ENCODE assay signal across 9 cellular contexts in the genomic region with DNA sequence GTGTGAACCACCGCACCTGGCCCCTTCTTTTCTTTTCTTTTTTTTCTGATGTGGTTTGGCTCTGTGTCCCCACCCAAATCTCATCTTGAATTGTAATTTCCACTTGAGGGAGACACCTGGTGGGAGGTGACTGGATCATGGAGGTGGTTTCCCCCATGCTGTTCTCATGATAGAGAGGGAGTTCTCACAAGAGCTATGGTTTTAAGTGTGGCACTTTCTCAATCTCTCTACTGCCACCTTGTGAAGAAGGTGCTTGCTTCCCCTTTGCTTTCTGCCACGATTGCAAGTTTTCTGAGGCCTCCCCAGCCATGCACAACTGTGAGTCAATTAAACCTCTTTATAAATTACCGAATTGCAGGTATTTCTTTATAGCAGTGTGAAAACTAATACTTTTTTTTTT. TPM values are rescaled to one million over a fixed set of nuclear protein-coding genes. Genes with fewer than 3 reads are reported as not detected.
DNase-seq lines count a peak whose midpoint lies in the region; ATAC-seq, FAIRE-seq and TF ChIP-seq lines count a peak whose summit lies in the region.
"Had no signal": no experiment of that assay in that cellular context is flagged by ENCODE, and none has a peak within 500 bp of the region (broad histone marks: within the 10 kb centered on the region; RNA-seq: fewer than 3 reads in every experiment).

No MANE protein-coding gene starts in this region.

- no peaks in the 10 kb centered on the region for H3K79me1 ChIP-seq in H1 (ENCODE audit: low read depth, low read length)

- no peak overlapping the region for H4K91ac ChIP-seq in H1 (replicated peaks; ENCODE audit: insufficient read length, low read length)

- peak; percentile 53 for TF ChIP-seq CTCF in 22Rv1 (IDR thresholded peaks at IDR 0.05)
- peak; percentile 49 for TF ChIP-seq CTCF in GM12864 (IDR thresholded peaks at IDR 0.05; ENCODE audit: low read depth, low read length, missing control alignments)
- peak; percentile 45 for TF ChIP-seq CTCF in OCI-LY3 (IDR thresholded peaks at IDR 0.05; ENCODE audit: low read depth, low read length)
- peak; percentile 12 to 56 (median 46); a peak in 3 of 4 replicates for TF ChIP-seq CTCF in H1 (IDR thresholded peaks at IDR 0.05; ENCODE audit: control extremely low read depth in 1 of 3, insufficient read depth in 1 of 3, low read depth in 1 of 3, low read length in 3 of 3)
- TF ChIP-seq CTCF in coronary artery (IDR thresholded peaks at IDR 0.05) = no peak
- no peak for TF ChIP-seq CTCF in uterus (IDR thresholded peaks at IDR 0.05)

- H3K27ac ChIP-seq in 22Rv1 = no peak overlapping the region
- H3K27ac ChIP-seq in OCI-LY3 (ENCODE audit: low read length) = no peak overlapping the region
- H3K27ac ChIP-seq in H1 (ENCODE audit: low read depth, low read length) = no peak overlapping the region
- H3K27ac ChIP-seq in coronary artery = no peak overlapping the region
- no peak overlapping the region for H3K27ac ChIP-seq in uterus

- peaks cover 4% of the 10 kb centered on the region; the same call in 1 of the 2 replicates for H3K23me2 ChIP-seq in H1 (ENCODE audit: low read depth, low read length)

- no peak overlapping the region for H2BK20ac ChIP-seq in H1 (ENCODE audit: low read length)

- peak; percentile 45 to 51 for TF ChIP-seq RAD21 in H1 (IDR thresholded peaks at IDR 0.05 in 1 of 2, conservative IDR thresholded peaks at IDR 0.05 in 1 of 2; ENCODE audit: low read depth in 2 of 2, low read length in 2 of 2)

- H2BK5ac ChIP-seq in H1 (ENCODE audit: low read depth, low read length) = no peak overlapping the region

- H3K4me1 ChIP-seq in OCI-LY3 (ENCODE audit: low read length) = peaks cover 14% of the 10 kb centered on the region
- H3K4me1 ChIP-seq in H1 (replicated peaks in 1 of 4; ENCODE audit: control insufficient read depth in 3 of 4, insufficient read depth in 4 of 4, low read length in 3 of 4) = peaks cover 3 to 10% (median 5%) of the 10 kb centered on the region in 4 experiments; a peak in 6 of 7 replicates
- no peaks in the 10 kb centered on the region for H3K4me1 ChIP-seq in uterus

- H3K23ac ChIP-seq in H1 (ENCODE audit: insufficient read length) = no peak overlapping the region

- H4K5ac ChIP-seq in H1 (ENCODE audit: insufficient read length, low read depth, low read length) = no peak overlapping the region

- CTCF ChIA-PET in H1 (lab: Charles Lee; ENCODE audit: partially characterized antibody) = interaction anchor here (0.6 to 5.8 kb wide), 17 partner anchors 10 to 1881 kb away, joined by 3 to 40 read pairs (median 4); partner anchors contain the start of gene PES1

- H3K79me2 ChIP-seq in OCI-LY3 (ENCODE audit: low read length) (no peaks in the 10 kb centered on the region), H1 (ENCODE audit: control insufficient read depth in 1 of 2, insufficient read depth in 2 of 2, low read length in 2 of 2) (no peaks in the 10 kb centered on the region)

- no peak overlapping the region for H2AK5ac ChIP-seq in H1 (ENCODE audit: low read depth, low read length)

- H3K9ac ChIP-seq in OCI-LY3 (ENCODE audit: low read length) (no peak overlapping the region), H1 (replicated peaks in 1 of 4; ENCODE audit: extremely low read depth in 1 of 4, low read depth in 3 of 4, low read length in 3 of 4) (no peak overlapping the region)

- TF ChIP-seq POLR2A in H1 (IDR thresholded peaks at IDR 0.05; ENCODE audit: control extremely low read depth in 1 of 2, low read depth in 2 of 2, low read length in 2 of 2) (no peak), uterus (IDR thresholded peaks at IDR 0.05) (no peak)

- H3K4me3 ChIP-seq in GM12864 (ENCODE audit: low read depth, low read length) (no peak overlapping the region), OCI-LY3 (ENCODE audit: low read length) (no peak overlapping the region), H1 (ENCODE audit: extremely low read depth in 1 of 4, insufficient read depth in 2 of 4, low read depth in 3 of 4, low read length in 4 of 4) (no peak overlapping the region), coronary artery (no peak overlapping the region), uterus (no peak overlapping the region)

- ATAC-seq in HG03354 (IDR thresholded peaks at IDR 0.05; ENCODE audit: poor library complexity, severe bottlenecking, unreplicated experiment) = no peak

- H4K20me1 ChIP-seq in OCI-LY3 (ENCODE audit: insufficient read depth, low read length) = no peaks in the 10 kb centered on the region
- H4K20me1 ChIP-seq in H1 (replicated peaks in 1 of 2; ENCODE audit: control insufficient read depth in 1 of 2, insufficient read depth in 2 of 2, low read length in 2 of 2) = peaks cover 0 to 2% of the 10 kb centered on the region in 2 experiments

- WGBS in H1 (ENCODE audit: extremely low coverage in 1 of 2, insufficient coverage in 1 of 2, insufficient read length in 1 of 2, insufficient replicate concordance in 2 of 2, low coverage in 1 of 2, low lambda C conversion rate in 2 of 2, missing lambda C conversion rate in 1 of 2), 2 experiments = 63% methylated on average over 3 of the region's 3 CpGs; no CpG with 5 or more reads in 1 of the 2 experiments

- no peak overlapping the region for H2BK12ac ChIP-seq in H1 (ENCODE audit: low read depth, low read length)

- no peak overlapping the region for H3K56ac ChIP-seq in H1 (replicated peaks; ENCODE audit: insufficient read length, low read depth, low read length)

- intact Hi-C loops in uterus (cut with DNase I; ENCODE audit: low total_unique reads) = no loop called here

- TF ChIP-seq EP300 in H1 (IDR thresholded peaks at IDR 0.05; ENCODE audit: borderline replicate concordance in 1 of 2, low read depth in 2 of 2, low read length in 2 of 2) = no peak

- DNase-seq in GM12864 (ENCODE audit: low read depth) (no peak), H1 (ENCODE audit: low read depth in 1 of 2, low spot score in 2 of 2) (no peak), coronary artery (ENCODE audit: low spot score) (no peak), uterus (no peak), NCI-H187 (lab: John Stamatoyannopoulos, UW) (no peak)

- H3K36me3 ChIP-seq in OCI-LY3 (replicated peaks; ENCODE audit: low read depth, low read length) (no peaks in the 10 kb centered on the region), H1 (ENCODE audit: control insufficient read depth in 2 of 4, insufficient read depth in 4 of 4, low read length in 3 of 4) (no peaks in the 10 kb centered on the region), uterus (no peaks in the 10 kb centered on the region)

- no peak overlapping the region for H2AFZ ChIP-seq in OCI-LY3 (ENCODE audit: low read depth, low read length)
- no peak overlapping the region for H2AFZ ChIP-seq in H1 (ENCODE audit: low read length)

- no peak overlapping the region for H3K18ac ChIP-seq in H1 (ENCODE audit: extremely low read depth, low read length)

- H3K4ac ChIP-seq in H1 (replicated peaks; ENCODE audit: insufficient read length, low read depth, low read length) = no peak overlapping the region

- POLR2A ChIA-PET in H1 (lab: Charles Lee; ENCODE audit: partially characterized antibody) = interaction anchor here (3.6 kb wide), 1 partner anchor 12 kb away, joined by 16 read pairs; the partner anchor contains the start of gene PES1

- H3K14ac ChIP-seq in H1 (ENCODE audit: insufficient read length) = no peak overlapping the region

- H3K9me3 ChIP-seq in OCI-LY3 (ENCODE audit: insufficient read depth, low read length) = no peaks in the 10 kb centered on the region
- no peaks in the 10 kb centered on the region for H3K9me3 ChIP-seq in H1 (ENCODE audit: insufficient read depth in 2 of 2, low read depth in 1 of 2, low read length in 1 of 2)
- no peaks in the 10 kb centered on the region for H3K9me3 ChIP-seq in uterus

- no peak overlapping the region for H2BK15ac ChIP-seq in H1 (ENCODE audit: low read length)

- H3K27me3 ChIP-seq in OCI-LY3 (ENCODE audit: low read depth, low read length) (no peaks in the 10 kb centered on the region), H1 (replicated peaks in 1 of 4; ENCODE audit: control insufficient read depth in 3 of 4, extremely low read depth in 1 of 4, insufficient read depth in 3 of 4, low read length in 3 of 4) (no peaks in the 10 kb centered on the region), uterus (no peaks in the 10 kb centered on the region)

- no peak overlapping the region for H3K4me2 ChIP-seq in OCI-LY3 (ENCODE audit: low read length)
- H3K4me2 ChIP-seq in H1 (ENCODE audit: insufficient read depth in 1 of 2, low read depth in 2 of 2, low read length in 2 of 2) = no peak overlapping the region

- peak; percentile 42 for FAIRE-seq in H1 (lab: Jason Lieb, UNC)

- H2BK120ac ChIP-seq in H1 (replicated peaks; ENCODE audit: low read depth, low read length) = no peak overlapping the region

- H4K8ac ChIP-seq in H1 (ENCODE audit: extremely low read depth, insufficient read depth, low read length) = no peak overlapping the region

RNA-seq across cellular contexts. Expression of gene TCN2, which starts 4.9 kb away (rescaled TPM):
- 30.0 and 36.2 TPM in 2 replicates for total RNA-seq in H1 (2021; fragmentation: NEBNext Ultra II Directional; extraction: Animal tissue kit (Norgen Biotek cat#: 25700))
- 87.8 and 91.7 TPM in 2 replicates for polyA plus RNA-seq in H1 (2011; rRNA removed)
- polyA plus RNA-seq in H1 (2011; cell fraction: cytosol; rRNA removed) = 59.1 TPM
- 77.5 TPM for polyA plus RNA-seq in H1 (2011; cell fraction: nucleus; rRNA removed)
- 38.9 to 58.8 TPM (median 53.7 TPM) in 4 replicates for polyA plus RNA-seq in H1 (2012, experiment 1 of 2)
- 67.8 TPM for polyA plus RNA-seq in H1 (2012, experiment 2 of 2)
- 56.8 TPM for polyA plus RNA-seq in H1 (2013, experiment 1 of 2)
- polyA plus RNA-seq in H1 (2013, experiment 2 of 2) = 56.9 TPM
- 73.8 and 106 TPM in 2 replicates for polyA minus RNA-seq in H1 (2011; rRNA and poly(A)+ RNA removed)
- 33.8 TPM for polyA minus RNA-seq in H1 (2011; cell fraction: cytosol; rRNA and poly(A)+ RNA removed)
- 46.5 TPM for polyA minus RNA-seq in H1 (2011; cell fraction: nucleus; rRNA and poly(A)+ RNA removed)
- total RNA-seq in uterus = 10 to 100 TPM; 21.8 to 44.5 (median 30.3) TPM

RNA-seq across cellular contexts. Expression of gene PES1, which starts 10.3 kb away (rescaled TPM):
- total RNA-seq in H1 (2021; fragmentation: NEBNext Ultra II Directional; extraction: Animal tissue kit (Norgen Biotek cat#: 25700)) = 121 and 133 TPM in 2 replicates
- 191 and 247 TPM in 2 replicates for polyA plus RNA-seq in H1 (2011; rRNA removed)
- 147 TPM for polyA plus RNA-seq in H1 (2011; cell fraction: cytosol; rRNA removed)
- polyA plus RNA-seq in H1 (2011; cell fraction: nucleus; rRNA removed) = 202 TPM
- polyA plus RNA-seq in H1 (2012, experiment 1 of 2) = 90.7 to 127 TPM (median 115 TPM) in 4 replicates
- 136 TPM for polyA plus RNA-seq in H1 (2012, experiment 2 of 2)
- polyA plus RNA-seq in H1 (2013, experiment 1 of 2) = 73.6 TPM
- 74.6 TPM for polyA plus RNA-seq in H1 (2013, experiment 2 of 2)
- polyA minus RNA-seq in H1 (2011; rRNA and poly(A)+ RNA removed) = 186 and 236 TPM in 2 replicates
- polyA minus RNA-seq in H1 (2011; cell fraction: cytosol; rRNA and poly(A)+ RNA removed) = 73.2 TPM
- 84.9 TPM for polyA minus RNA-seq in H1 (2011; cell fraction: nucleus; rRNA and poly(A)+ RNA removed)
- total RNA-seq in uterus = 10 to 100 TPM; 13.5 to 67.5 (median 44.9) TPM

RNA-seq across cellular contexts. Expression of gene GAL3ST1, which starts 27.6 kb away (rescaled TPM):
- total RNA-seq in H1 (2021; fragmentation: NEBNext Ultra II Directional; extraction: Animal tissue kit (Norgen Biotek cat#: 25700)) = 10.5 and 11.0 TPM in 2 replicates
- polyA plus RNA-seq in H1 (2011; rRNA removed) = 32.1 and 32.5 TPM in 2 replicates
- polyA plus RNA-seq in H1 (2011; cell fraction: cytosol; rRNA removed) = 18.0 TPM
- polyA plus RNA-seq in H1 (2011; cell fraction: nucleus; rRNA removed) = 16.6 TPM
- 5.1 to 12.0 TPM (median 10.9 TPM) in 4 replicates for polyA plus RNA-seq in H1 (2012, experiment 1 of 2)
- polyA plus RNA-seq in H1 (2012, experiment 2 of 2) = 12.7 TPM
- 29.0 TPM for polyA plus RNA-seq in H1 (2013, experiment 1 of 2)
- polyA plus RNA-seq in H1 (2013, experiment 2 of 2) = 31.8 TPM
- 4.3 and 5.1 TPM in 2 replicates for polyA minus RNA-seq in H1 (2011; rRNA and poly(A)+ RNA removed)
- polyA minus RNA-seq in H1 (2011; cell fraction: cytosol; rRNA and poly(A)+ RNA removed) = 11.2 TPM
- 5.4 TPM for polyA minus RNA-seq in H1 (2011; cell fraction: nucleus; rRNA and poly(A)+ RNA removed)
- total RNA-seq in uterus = 1 to 10 TPM in 2 of 4 donors, under 1 TPM in 1, not detected in 1; 0.26 to 6.6 (median 1.2) TPM
- total RNA-seq: T-helper 2 cell treated with Interferon-gamma antibody and Interleukin-4, amounts not matched to agents 100 ng/mL and 5 ng/mL, for 36 hours had no signal

RNA-seq across cellular contexts. Expression of gene SLC35E4, which starts 33.5 kb away (rescaled TPM):
- total RNA-seq in H1 (2021; fragmentation: NEBNext Ultra II Directional; extraction: Animal tissue kit (Norgen Biotek cat#: 25700)) = 5.1 TPM in 2 replicates
- 5.6 and 7.8 TPM in 2 replicates for polyA plus RNA-seq in H1 (2011; rRNA removed)
- polyA plus RNA-seq in H1 (2011; cell fraction: cytosol; rRNA removed) = 4.9 TPM
- polyA plus RNA-seq in H1 (2011; cell fraction: nucleus; rRNA removed) = 5.3 TPM
- 3.1 to 5.1 TPM (median 3.9 TPM) in 4 replicates for polyA plus RNA-seq in H1 (2012, experiment 1 of 2)
- polyA plus RNA-seq in H1 (2012, experiment 2 of 2) = 5.2 TPM
- polyA plus RNA-seq in H1 (2013, experiment 1 of 2) = 6.0 TPM
- polyA plus RNA-seq in H1 (2013, experiment 2 of 2) = 6.0 TPM
- 2.8 and 3.0 TPM in 2 replicates for polyA minus RNA-seq in H1 (2011; rRNA and poly(A)+ RNA removed)
- polyA minus RNA-seq in H1 (2011; cell fraction: cytosol; rRNA and poly(A)+ RNA removed) = 4.3 TPM
- polyA minus RNA-seq in H1 (2011; cell fraction: nucleus; rRNA and poly(A)+ RNA removed) = 5.8 TPM
- 10 to 100 TPM in 1 of 4 donors, 1 to 10 TPM in 1, under 1 TPM in 2; 0.29 to 11.7 (median 3.0) TPM for total RNA-seq in uterus

RNA-seq across cellular contexts. Expression of gene SEC14L6, which starts 55.5 kb away (rescaled TPM):
- total RNA-seq in H1 (2021; fragmentation: NEBNext Ultra II Directional; extraction: Animal tissue kit (Norgen Biotek cat#: 25700)) = 0.63 and 0.80 TPM in 2 replicates
- 1.9 and 2.1 TPM in 2 replicates for polyA plus RNA-seq in H1 (2011; rRNA removed)
- 1.8 TPM for polyA plus RNA-seq in H1 (2011; cell fraction: cytosol; rRNA removed)
- polyA plus RNA-seq in H1 (2011; cell fraction: nucleus; rRNA removed) = 3.9 TPM
- 1.2 to 1.9 TPM (median 1.6 TPM) in 4 replicates for polyA plus RNA-seq in H1 (2012, experiment 1 of 2)
- polyA plus RNA-seq in H1 (2012, experiment 2 of 2) = 0.70 TPM
- polyA plus RNA-seq in H1 (2013, experiment 1 of 2) = 1.1 TPM
- polyA plus RNA-seq in H1 (2013, experiment 2 of 2) = 0.75 TPM
- 1.5 and 2.1 TPM in 2 replicates for polyA minus RNA-seq in H1 (2011; rRNA and poly(A)+ RNA removed)
- polyA minus RNA-seq in H1 (2011; cell fraction: cytosol; rRNA and poly(A)+ RNA removed) = 0.51 TPM
- 1.00 TPM for polyA minus RNA-seq in H1 (2011; cell fraction: nucleus; rRNA and poly(A)+ RNA removed)
- total RNA-seq in uterus = 1 to 10 TPM in 2 of 4 donors, under 1 TPM in 1, not detected in 1; under 0.01 to 4.8 (median 4.0) TPM
- total RNA-seq: T-helper 2 cell treated with Interferon-gamma antibody and Interleukin-4, amounts not matched to agents 100 ng/mL and 5 ng/mL, for 36 hours had no signal

Comparison
In these comparisons a context has a peak if more than half of its experiments do, and no peak if none do; other contexts are left out.
1. CTCF ChIP-seq: peak in 22Rv1 (single experiment), GM12864 (single experiment), OCI-LY3 (single experiment) and H1 (3 of 3); none in coronary artery (single experiment) and uterus (0 of 4).